9 cellular contexts compared by ENCODE assay signal in the genomic region with DNA sequence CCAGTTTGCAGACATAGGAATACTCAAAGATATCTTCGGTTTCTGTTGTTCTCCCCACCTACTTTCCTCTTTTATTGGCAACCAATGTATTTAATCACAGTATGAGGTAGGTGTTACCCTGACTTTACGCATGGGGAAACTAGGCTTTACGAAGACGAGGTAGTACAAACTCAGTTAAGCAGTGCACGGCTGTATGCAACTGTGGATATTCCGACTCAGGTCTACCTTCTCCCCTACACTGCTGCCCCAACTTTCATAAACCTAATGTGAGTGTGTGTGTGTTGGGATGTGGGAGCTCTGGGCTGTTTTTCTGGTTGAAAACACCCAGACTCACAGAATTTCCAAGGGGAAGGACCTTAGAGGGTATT. TPM values are rescaled to one million over a fixed set of nuclear protein-coding genes. Genes with fewer than 3 reads are reported as not detected.
A peak's percentile ranks its signal among the peaks of the same experiment; 100 is the strongest.
DNase-seq lines count a peak whose midpoint lies in the region; ATAC-seq and TF ChIP-seq lines count a peak whose summit lies in the region.
"Had no signal": no experiment of that assay in that cellular context is flagged by ENCODE, and none has a peak within 500 bp of the region (broad histone marks: within the 10 kb centered on the region; RNA-seq: fewer than 3 reads in every experiment).

No MANE protein-coding gene starts in this region.

- DNase-seq in Calu3 (no peak), osteoblast (ENCODE audit: insufficient read length, low spot score, missing footprints) (no peak), thyroid gland (no peak), NCI-H1694 (lab: John Stamatoyannopoulos, UW) (no peak), left colon (no peak)

- H3K9me3 ChIP-seq in OCI-LY1 (ENCODE audit: low read length) (no peaks in the 10 kb centered on the region), ectodermal cell (ENCODE audit: control insufficient read depth, low read length) (no peaks in the 10 kb centered on the region), osteoblast (ENCODE audit: low read depth, low read length) (no peaks in the 10 kb centered on the region), thyroid gland (no peaks in the 10 kb centered on the region)
- H3K9me3 ChIP-seq: neutrophil had no signal

- no peaks in the 10 kb centered on the region for H3K27me3 Mint-ChIP-seq in Calu3 (ENCODE audit: unreplicated experiment)

- H2AFZ ChIP-seq in OCI-LY1 (ENCODE audit: low read length) (no peak overlapping the region), osteoblast (ENCODE audit: low read length) (peak overlapping the region; percentile 94)

- H3K27me3 ChIP-seq in OCI-LY1 (ENCODE audit: insufficient read depth, low read length): no peaks in the 10 kb centered on the region
- peaks cover 16% of the 10 kb centered on the region for H3K27me3 ChIP-seq in ectodermal cell (ENCODE audit: control insufficient read depth, insufficient read depth, low read length, poor library complexity, severe bottlenecking)
- peaks cover 20% of the 10 kb centered on the region for H3K27me3 ChIP-seq in osteoblast (ENCODE audit: insufficient read depth, low read length)
- no peaks in the 10 kb centered on the region for H3K27me3 ChIP-seq in thyroid gland

- CTCF ChIA-PET in Calu3 (lab: Charles Lee): interaction anchor here (0.9 to 1.8 kb wide), 4 partner anchors 9 to 29 kb away, joined by 3 to 6 read pairs (median 4); no protein-coding TSS in a partner anchor

- H3K4me1 Mint-ChIP-seq in Calu3 (ENCODE audit: low read depth, unreplicated experiment): peaks cover 47% of the 10 kb centered on the region

- H3F3A ChIP-seq in OCI-LY1 (ENCODE audit: insufficient read depth, low read length): peaks cover 3% of the 10 kb centered on the region; the same call in 1 of the 2 replicates

- peak overlapping the region; percentile 82 for H3K4me3 Mint-ChIP-seq in Calu3 (ENCODE audit: low read depth, unreplicated experiment)

- H3K4me3 ChIP-seq in OCI-LY1 (ENCODE audit: low read depth, low read length, poor library complexity, severe bottlenecking) (peak overlapping the region; percentile 92), ectodermal cell (ENCODE audit: insufficient read depth, low read depth, low read length) (peak overlapping the region; percentile 77), osteoblast (ENCODE audit: insufficient read depth, low read length) (peak overlapping the region; percentile 89), thyroid gland (replicated peaks in 1 of 3) (no peak overlapping the region)

- H3K9me2 ChIP-seq in OCI-LY1 (ENCODE audit: low read depth, low read length): no peaks in the 10 kb centered on the region

- TF ChIP-seq POLR2A in thyroid gland (IDR thresholded peaks at IDR 0.05): no peak

- H3K36me3 ChIP-seq in OCI-LY1 (ENCODE audit: insufficient read depth, low read length) (no peaks in the 10 kb centered on the region), ectodermal cell (ENCODE audit: control insufficient read depth, insufficient read depth, low read length) (no peaks in the 10 kb centered on the region), osteoblast (ENCODE audit: insufficient read depth, low read length) (no peaks in the 10 kb centered on the region), thyroid gland (no peaks in the 10 kb centered on the region)
- H3K36me3 ChIP-seq: neutrophil had no signal

- WGBS in ectodermal cell, 2 experiments: 83 to 94% methylated on average over 5 to 6 of the region's 6 CpGs
- 88 to 93% methylated on average over 6 of the region's 6 CpGs for WGBS in thyroid gland, 2 donors

- H3K27ac ChIP-seq in OCI-LY1 (ENCODE audit: low read depth, low read length, poor library complexity, severe bottlenecking) (no peak overlapping the region), ectodermal cell (ENCODE audit: insufficient read depth, low read depth, low read length, poor library complexity, severe bottlenecking) (no peak overlapping the region), osteoblast (ENCODE audit: low read depth, low read length) (no peak overlapping the region), thyroid gland (no peak overlapping the region)
- H3K27ac ChIP-seq: neutrophil had no signal

- H3K27ac Mint-ChIP-seq in Calu3 (ENCODE audit: unreplicated experiment): peak overlapping the region; percentile 97

- H3K9me3 Mint-ChIP-seq in Calu3 (ENCODE audit: low read depth, unreplicated experiment): no peaks in the 10 kb centered on the region

- BruUV-seq in Calu3 (replicated peaks; lab: Mats Ljungman, UMichigan): no TSS peak

- H3K4me2 ChIP-seq in OCI-LY1 (ENCODE audit: low read length) (peak overlapping the region; percentile 82), osteoblast (ENCODE audit: insufficient read depth, low read length) (peak overlapping the region; percentile 89)

- H3K79me2 ChIP-seq in OCI-LY1 (ENCODE audit: insufficient read depth, low read length) (no peaks in the 10 kb centered on the region), osteoblast (ENCODE audit: insufficient read depth, low read length) (peaks cover 18% of the 10 kb centered on the region)

- peaks cover 44% of the 10 kb centered on the region for H3K4me1 ChIP-seq in OCI-LY1 (ENCODE audit: insufficient read depth, low read length, severe bottlenecking)
- H3K4me1 ChIP-seq in ectodermal cell (ENCODE audit: control insufficient read depth, insufficient read depth, low read length): peaks cover 19% of the 10 kb centered on the region
- peaks cover 7% of the 10 kb centered on the region for H3K4me1 ChIP-seq in osteoblast (ENCODE audit: insufficient read depth, low read length)
- H3K4me1 ChIP-seq in thyroid gland: peaks cover 11 to 16% of the 10 kb centered on the region in 2 donors

- ATAC-seq in GM21381 (IDR thresholded peaks at IDR 0.05; ENCODE audit: unreplicated experiment) (no peak), left colon (no peak)

- H4K20me1 ChIP-seq in OCI-LY1 (ENCODE audit: insufficient read depth, low read length) (no peaks in the 10 kb centered on the region), osteoblast (ENCODE audit: insufficient read depth, low read length) (peaks cover 2% of the 10 kb centered on the region)

- intact Hi-C loops in Calu3 (cut with micrococcal nuclease; ENCODE audit: unreplicated experiment) (loop anchor here (2.0 kb wide), 1 partner anchor 28 kb away; no protein-coding TSS in a partner anchor), thyroid gland (cut with DNase I) (no loop called here), left colon (cut with DNase I, micrococcal nuclease) (no loop called here)

- no peak overlapping the region; the same call in 1 of the 2 replicates for H3K9ac ChIP-seq in OCI-LY1 (ENCODE audit: low read length)

- H3K36me3 Mint-ChIP-seq in Calu3 (ENCODE audit: insufficient read depth, unreplicated experiment): peaks cover 48% of the 10 kb centered on the region

- no peak for TF ChIP-seq CTCF in Calu3 (IDR thresholded peaks at IDR 0.05; ENCODE audit: unreplicated experiment)
- no peak for TF ChIP-seq CTCF in OCI-LY1 (IDR thresholded peaks at IDR 0.05; ENCODE audit: low read length)
- no peak for TF ChIP-seq CTCF in osteoblast (IDR thresholded peaks at IDR 0.05; ENCODE audit: extremely low read depth, low read depth, low read length)
- no peak for TF ChIP-seq CTCF in thyroid gland (IDR thresholded peaks at IDR 0.05)

RNA-seq across cellular contexts. Expression of a gene that starts 1.2 kb away (rescaled TPM):
- 63.2 and 68.9 TPM in 2 replicates for total RNA-seq in Calu3 (2022)
- 32.8 TPM for polyA plus RNA-seq in ectodermal cell (2013, experiment 1 of 4)
- 36.3 TPM for polyA plus RNA-seq in ectodermal cell (2013, experiment 2 of 4)
- polyA plus RNA-seq in ectodermal cell (2013, experiment 3 of 4): 25.2 TPM
- polyA plus RNA-seq in ectodermal cell (2013, experiment 4 of 4): 26.3 TPM
- total RNA-seq in osteoblast: 15.3 and 15.6 TPM in 2 replicates
- total RNA-seq in thyroid gland: 10 to 100 TPM in 3 of 4 donors, 1 to 10 TPM in 1; 5.5 to 19.2 (median 13.2) TPM
- total RNA-seq in left colon: 10 to 100 TPM; 26.8 to 32.1 TPM

RNA-seq across cellular contexts. Expression of a gene that starts 51.9 kb away (rescaled TPM):
- 11.6 and 11.7 TPM in 2 replicates for total RNA-seq in Calu3 (2022)
- 28.2 TPM for polyA plus RNA-seq in ectodermal cell (2013, experiment 1 of 4)
- 29.7 TPM for polyA plus RNA-seq in ectodermal cell (2013, experiment 2 of 4)
- polyA plus RNA-seq in ectodermal cell (2013, experiment 3 of 4): 24.3 TPM
- 29.8 TPM for polyA plus RNA-seq in ectodermal cell (2013, experiment 4 of 4)
- 7.7 and 9.8 TPM in 2 replicates for total RNA-seq in osteoblast
- 10 to 100 TPM in 1 of 4 donors, 1 to 10 TPM in 3; 5.1 to 13.3 (median 6.2) TPM for total RNA-seq in thyroid gland
- total RNA-seq in left colon: 1 to 10 TPM; 6.1 to 7.6 TPM

Comparison
In these comparisons a context has a peak if more than half of its experiments do, and no peak if none do; other contexts are left out.
1. H3K4me3 ChIP-seq: peak in OCI-LY1 (single experiment), ectodermal cell (single experiment) and osteoblast (single experiment); none in thyroid gland (0 of 3).